1 cellular context compared by ENCODE assay signal in the genomic region with DNA sequence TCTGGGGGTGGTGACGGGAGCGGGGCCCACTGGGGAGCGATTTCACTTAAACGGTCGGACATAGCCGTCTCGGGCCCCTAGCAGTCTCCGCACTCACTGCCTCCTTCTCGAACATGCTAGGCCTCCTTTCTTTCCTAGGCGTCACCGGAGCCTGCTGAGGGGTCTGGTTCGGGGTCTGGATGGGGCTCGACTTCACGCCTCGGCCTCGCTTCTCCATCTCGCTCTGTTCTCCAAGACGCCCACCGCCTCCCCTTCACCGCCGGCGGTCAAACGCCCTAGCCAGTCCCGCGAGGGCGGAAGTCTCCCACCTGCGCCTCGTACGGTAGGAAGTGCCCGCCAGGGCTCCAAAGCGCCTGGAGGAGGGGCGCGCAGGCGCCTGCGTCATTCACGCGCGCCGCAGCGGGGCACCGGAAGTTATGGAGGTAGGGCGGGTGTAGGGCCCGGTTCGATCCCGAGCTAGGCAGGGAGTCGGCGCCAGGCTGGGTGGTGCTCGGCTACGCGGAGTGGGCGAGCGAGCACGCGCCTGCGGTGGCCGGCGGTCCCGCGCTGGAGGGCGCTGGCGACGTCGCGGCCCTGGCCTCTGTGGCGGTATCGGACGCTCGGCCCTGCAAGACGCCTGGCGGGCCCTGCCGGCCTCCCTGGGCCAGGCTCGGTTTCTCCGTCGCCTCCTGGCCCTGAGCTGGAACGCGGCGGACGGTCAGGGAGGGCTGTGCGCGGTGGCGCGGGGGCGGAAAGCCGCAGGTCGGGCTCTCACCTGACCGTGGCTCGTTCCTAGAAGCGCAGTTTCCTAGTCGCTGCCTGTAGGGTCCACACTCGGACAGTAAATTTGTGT.
TF ChIP-seq lines count a peak whose summit lies in the region.

A gene with protein sequence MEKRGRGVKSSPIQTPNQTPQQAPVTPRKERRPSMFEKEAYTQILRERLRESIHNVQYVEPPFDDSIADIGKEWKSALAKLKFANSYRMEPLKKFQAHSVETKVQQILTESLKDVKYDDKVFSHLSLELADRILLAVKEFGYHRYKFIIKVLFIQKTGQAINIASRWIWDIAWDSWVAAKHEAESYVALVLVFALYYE (minus strand): TSS at position 331 of the 832 bp plus-strand sequence. CDS start 114 bp downstream, at position 217.
A gene (plus strand): TSS at position 381 of the 832 bp plus-strand sequence. CDS start 36 bp downstream, at position 417.

TF ChIP-seq in SK-N-SH treated with all-trans-retinoic acid at 6 μM for 48 hours, 23 proteins besides CTCF, POLR2A, EP300 and RAD21 (continued from another document):
- TF ChIP-seq, protein P1, sequence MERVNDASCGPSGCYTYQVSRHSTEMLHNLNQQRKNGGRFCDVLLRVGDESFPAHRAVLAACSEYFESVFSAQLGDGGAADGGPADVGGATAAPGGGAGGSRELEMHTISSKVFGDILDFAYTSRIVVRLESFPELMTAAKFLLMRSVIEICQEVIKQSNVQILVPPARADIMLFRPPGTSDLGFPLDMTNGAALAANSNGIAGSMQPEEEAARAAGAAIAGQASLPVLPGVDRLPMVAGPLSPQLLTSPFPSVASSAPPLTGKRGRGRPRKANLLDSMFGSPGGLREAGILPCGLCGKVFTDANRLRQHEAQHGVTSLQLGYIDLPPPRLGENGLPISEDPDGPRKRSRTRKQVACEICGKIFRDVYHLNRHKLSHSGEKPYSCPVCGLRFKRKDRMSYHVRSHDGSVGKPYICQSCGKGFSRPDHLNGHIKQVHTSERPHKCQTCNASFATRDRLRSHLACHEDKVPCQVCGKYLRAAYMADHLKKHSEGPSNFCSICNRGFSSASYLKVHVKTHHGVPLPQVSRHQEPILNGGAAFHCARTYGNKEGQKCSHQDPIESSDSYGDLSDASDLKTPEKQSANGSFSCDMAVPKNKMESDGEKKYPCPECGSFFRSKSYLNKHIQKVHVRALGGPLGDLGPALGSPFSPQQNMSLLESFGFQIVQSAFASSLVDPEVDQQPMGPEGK (CRISPR knock-in tag; IDR thresholded peaks at IDR 0.05; ENCODE audit: borderline replicate concordance), result no peak
TF ChIP-seq in SK-N-SH treated with all-trans-retinoic acid at 6 μM for 48 hours: peak in this region for 3.
